19 cellular contexts compared by ENCODE assay signal in the genomic region with DNA sequence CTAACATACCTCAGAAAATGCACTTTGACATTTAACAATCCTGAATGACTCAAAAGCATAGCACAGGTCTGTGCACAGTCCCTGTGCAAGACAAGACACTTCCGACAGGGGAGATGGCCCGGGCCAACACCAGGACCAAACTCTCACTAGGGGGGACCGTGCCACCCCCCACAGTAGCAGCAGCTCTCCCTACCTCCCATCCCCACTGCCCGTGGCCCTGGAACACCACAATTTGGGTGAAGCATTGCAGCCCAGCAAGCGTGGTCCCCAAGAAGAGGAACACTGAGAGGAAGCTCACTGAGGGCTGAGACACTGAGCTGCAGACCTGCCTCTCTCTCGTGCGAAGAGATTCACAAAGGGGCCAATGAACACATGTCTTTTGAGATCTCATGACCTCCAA. TPM values are rescaled to one million over a fixed set of nuclear protein-coding genes. Genes with fewer than 3 reads are reported as not detected.
DNase-seq lines count a peak whose midpoint lies in the region; FAIRE-seq and TF ChIP-seq lines count a peak whose summit lies in the region.
"Had no signal": no experiment of that assay in that cellular context is flagged by ENCODE, and none has a peak within 500 bp of the region (broad histone marks: within the 10 kb centered on the region; RNA-seq: fewer than 3 reads in every experiment).

No MANE protein-coding gene starts in this region.

- no peak overlapping the region for H2AK5ac ChIP-seq in H1 (ENCODE audit: low read depth, low read length)

- H3K27me3 Mint-ChIP-seq in activated naive CD8-positive, alpha-beta T cell treated with anti-CD3 and anti-CD28 coated beads for 36 hours, result peaks cover 16% of the 10 kb centered on the region

- DNase-seq in H1 (ENCODE audit: low read depth in 1 of 2, low spot score in 2 of 2) (no peak), osteoblast (ENCODE audit: insufficient read length, low spot score, missing footprints) (peak; percentile 22), foreskin melanocyte (no peak), GM13976 (ENCODE audit: low spot score) (no peak)
- DNase-seq in activated naive CD8-positive, alpha-beta T cell treated with anti-CD3 and anti-CD28 coated beads for 36 hours, result no peak
- DNase-seq: CD4-positive, CD25-positive, alpha-beta regulatory T cell; CD8-positive, alpha-beta T cell; DMS 273 treated with DMSO at 0.1 percent for 48 hours; DMS79; EL; GDM1; H9 had no signal

- no peak for TF ChIP-seq RAD21 in H1 (IDR thresholded peaks at IDR 0.05 in 1 of 2, conservative IDR thresholded peaks at IDR 0.05 in 1 of 2; ENCODE audit: low read depth in 2 of 2, low read length in 2 of 2)

- TF ChIP-seq POLR2A in H1 (IDR thresholded peaks at IDR 0.05; ENCODE audit: control extremely low read depth in 1 of 2, low read depth in 2 of 2, low read length in 2 of 2), result no peak

- POLR2A ChIA-PET in H1 (lab: Charles Lee; ENCODE audit: partially characterized antibody), result no interaction called here

- no peaks in the 10 kb centered on the region for H3K23me2 ChIP-seq in H1 (ENCODE audit: low read depth, low read length)

- in situ Hi-C loops in GM13976 (cut with MboI; ENCODE audit: low sequenced_read_pairs, unreplicated experiment), result no loop called here

- no peak overlapping the region for H3K18ac ChIP-seq in H1 (ENCODE audit: extremely low read depth, low read length)

- no peak overlapping the region for H3K27ac Mint-ChIP-seq in activated naive CD8-positive, alpha-beta T cell treated with anti-CD3 and anti-CD28 coated beads for 36 hours
- H3K27ac Mint-ChIP-seq: B cell; CD4-positive, CD25-positive, alpha-beta regulatory T cell; CD8-positive, alpha-beta T cell; H9 had no signal

- H2BK12ac ChIP-seq in H1 (ENCODE audit: low read depth, low read length), result peak overlapping the region; percentile 69; the same call in 1 of the 2 replicates

- H3K36me3 ChIP-seq in HUES48 (ENCODE audit: control insufficient read depth, insufficient read depth, low read length) (no peaks in the 10 kb centered on the region), H1 (ENCODE audit: control insufficient read depth in 2 of 4, insufficient read depth in 4 of 4, low read length in 3 of 4) (no peaks in the 10 kb centered on the region), osteoblast (ENCODE audit: insufficient read depth, low read length) (no peaks in the 10 kb centered on the region)
- H3K36me3 ChIP-seq: BLaER1 had no signal

- no peak overlapping the region for H3K23ac ChIP-seq in H1 (ENCODE audit: insufficient read length)

- H2AFZ ChIP-seq in H1 (ENCODE audit: low read length), result no peak overlapping the region
- H2AFZ ChIP-seq in osteoblast (ENCODE audit: low read length), result no peak overlapping the region

- H3K9ac ChIP-seq in HUES48 (ENCODE audit: low read depth, low read length) (0 out of 2 replicates have a peak overlapping the region, but pooled peaks have one; percentile 13), H1 (replicated peaks in 1 of 4; ENCODE audit: extremely low read depth in 1 of 4, low read depth in 3 of 4, low read length in 3 of 4) (no peak overlapping the region)
- H3K9ac ChIP-seq: BLaER1 had no signal

- H3K27ac ChIP-seq in HUES48 (ENCODE audit: low read depth, low read length) (no peak overlapping the region), H1 (ENCODE audit: low read depth, low read length) (no peak overlapping the region), osteoblast (ENCODE audit: low read depth, low read length) (no peak overlapping the region)
- H3K27ac ChIP-seq: BLaER1, C4-2B had no signal

- no peak overlapping the region for H2BK120ac ChIP-seq in H1 (replicated peaks; ENCODE audit: low read depth, low read length)

- no peak overlapping the region for H3K4ac ChIP-seq in H1 (replicated peaks; ENCODE audit: insufficient read length, low read depth, low read length)

- H3K4me3 ChIP-seq in HUES48 (ENCODE audit: low read depth, low read length) (no peak overlapping the region), H1 (ENCODE audit: extremely low read depth in 1 of 4, insufficient read depth in 2 of 4, low read depth in 3 of 4, low read length in 4 of 4) (no peak overlapping the region), osteoblast (ENCODE audit: insufficient read depth, low read length) (no peak overlapping the region)
- H3K4me3 ChIP-seq: BLaER1, GM12878 had no signal

- WGBS in H1 (ENCODE audit: extremely low coverage in 1 of 2, insufficient coverage in 1 of 2, insufficient read length in 1 of 2, insufficient replicate concordance in 2 of 2, low coverage in 1 of 2, low lambda C conversion rate in 2 of 2, missing lambda C conversion rate in 1 of 2), 2 experiments, result 90% methylated on average over 7 of the region's 7 CpGs; no CpG with 5 or more reads in 1 of the 2 experiments

- peaks cover 24% of the 10 kb centered on the region for H3K4me1 ChIP-seq in HUES48 (ENCODE audit: control insufficient read depth, insufficient read depth, low read length)
- H3K4me1 ChIP-seq in H1 (replicated peaks in 1 of 4; ENCODE audit: control insufficient read depth in 3 of 4, insufficient read depth in 4 of 4, low read length in 3 of 4), result peaks cover 0 to 7% (median 6%) of the 10 kb centered on the region in 4 experiments; a peak in 4 of 7 replicates
- no peaks in the 10 kb centered on the region for H3K4me1 ChIP-seq in osteoblast (ENCODE audit: insufficient read depth, low read length)
- H3K4me1 ChIP-seq: BLaER1 had no signal

- no peak overlapping the region for H4K5ac ChIP-seq in H1 (ENCODE audit: insufficient read length, low read depth, low read length)

- H4K8ac ChIP-seq in H1 (ENCODE audit: extremely low read depth, insufficient read depth, low read length), result no peak overlapping the region

- H3K4me1 Mint-ChIP-seq in activated naive CD8-positive, alpha-beta T cell treated with anti-CD3 and anti-CD28 coated beads for 36 hours, result no peaks in the 10 kb centered on the region
- H3K4me1 Mint-ChIP-seq: B cell; CD4-positive, CD25-positive, alpha-beta regulatory T cell had no signal

- H3K14ac ChIP-seq in H1 (ENCODE audit: insufficient read length), result no peak overlapping the region

- H2BK15ac ChIP-seq in H1 (ENCODE audit: low read length), result no peak overlapping the region

- H4K20me1 ChIP-seq in H1 (replicated peaks in 1 of 2; ENCODE audit: control insufficient read depth in 1 of 2, insufficient read depth in 2 of 2, low read length in 2 of 2) (no peaks in the 10 kb centered on the region), osteoblast (ENCODE audit: insufficient read depth, low read length) (no peaks in the 10 kb centered on the region)
- H4K20me1 ChIP-seq: BLaER1 had no signal

- no peaks in the 10 kb centered on the region for H3K9me3 Mint-ChIP-seq in activated naive CD8-positive, alpha-beta T cell treated with anti-CD3 and anti-CD28 coated beads for 36 hours
- H3K9me3 Mint-ChIP-seq: CD4-positive, CD25-positive, alpha-beta regulatory T cell; CD8-positive, alpha-beta T cell had no signal

- CTCF ChIA-PET in H1 (lab: Charles Lee; ENCODE audit: partially characterized antibody), result interaction anchor here (1.0 to 1.2 kb wide), 2 partner anchors 12 to 118 kb away, joined by 3 to 4 read pairs; no protein-coding TSS in a partner anchor

- H2BK20ac ChIP-seq in H1 (ENCODE audit: low read length), result no peak overlapping the region

- H3K79me2 ChIP-seq in H1 (ENCODE audit: control insufficient read depth in 1 of 2, insufficient read depth in 2 of 2, low read length in 2 of 2) (no peaks in the 10 kb centered on the region), osteoblast (ENCODE audit: insufficient read depth, low read length) (no peaks in the 10 kb centered on the region)

- H3K27me3 ChIP-seq in HUES48 (ENCODE audit: control insufficient read depth, insufficient read depth, low read length), result no peaks in the 10 kb centered on the region
- no peaks in the 10 kb centered on the region for H3K27me3 ChIP-seq in H1 (replicated peaks in 1 of 4; ENCODE audit: control insufficient read depth in 3 of 4, extremely low read depth in 1 of 4, insufficient read depth in 3 of 4, low read length in 3 of 4)
- H3K27me3 ChIP-seq in osteoblast (ENCODE audit: insufficient read depth, low read length), result no peaks in the 10 kb centered on the region
- H3K27me3 ChIP-seq: BLaER1 had no signal

- no peak overlapping the region for H4K91ac ChIP-seq in H1 (replicated peaks; ENCODE audit: insufficient read length, low read length)

- H3K36me3 Mint-ChIP-seq in activated naive CD8-positive, alpha-beta T cell treated with anti-CD3 and anti-CD28 coated beads for 36 hours, result no peaks in the 10 kb centered on the region
- H3K36me3 Mint-ChIP-seq: CD4-positive, CD25-positive, alpha-beta regulatory T cell; CD8-positive, alpha-beta T cell had no signal

- H3K9me3 ChIP-seq in HUES48 (ENCODE audit: control insufficient read depth, insufficient read depth, low read length), result no peaks in the 10 kb centered on the region
- peaks cover 0 to 7% of the 10 kb centered on the region in 2 experiments; a peak in 1 of 4 replicates for H3K9me3 ChIP-seq in H1 (ENCODE audit: insufficient read depth in 2 of 2, low read depth in 1 of 2, low read length in 1 of 2)
- H3K9me3 ChIP-seq in osteoblast (ENCODE audit: low read depth, low read length), result no peaks in the 10 kb centered on the region
- H3K9me3 ChIP-seq: BLaER1 had no signal

- no peak for TF ChIP-seq EP300 in H1 (IDR thresholded peaks at IDR 0.05; ENCODE audit: borderline replicate concordance in 1 of 2, low read depth in 2 of 2, low read length in 2 of 2)

- no peak overlapping the region for H3K4me3 Mint-ChIP-seq in activated naive CD8-positive, alpha-beta T cell treated with anti-CD3 and anti-CD28 coated beads for 36 hours
- H3K4me3 Mint-ChIP-seq: B cell; CD4-positive, CD25-positive, alpha-beta regulatory T cell; CD8-positive, alpha-beta T cell; H9 had no signal

- H3K56ac ChIP-seq in H1 (replicated peaks; ENCODE audit: insufficient read length, low read depth, low read length), result no peak overlapping the region

- TF ChIP-seq CTCF in H1 (IDR thresholded peaks at IDR 0.05; ENCODE audit: control extremely low read depth in 1 of 3, insufficient read depth in 1 of 3, low read depth in 1 of 3, low read length in 3 of 3) (no peak), osteoblast (IDR thresholded peaks at IDR 0.05; ENCODE audit: extremely low read depth, low read depth, low read length) (no peak), GM13976 (IDR thresholded peaks at IDR 0.05; ENCODE audit: borderline replicate concordance, control extremely low read depth, extremely low read depth, insufficient read depth, missing control alignments) (no peak)

- no peaks in the 10 kb centered on the region for H3K79me1 ChIP-seq in H1 (ENCODE audit: low read depth, low read length)

- no peak overlapping the region for H3K4me2 ChIP-seq in H1 (ENCODE audit: insufficient read depth in 1 of 2, low read depth in 2 of 2, low read length in 2 of 2)
- H3K4me2 ChIP-seq in osteoblast (ENCODE audit: insufficient read depth, low read length), result no peak overlapping the region
- H3K4me2 ChIP-seq: BLaER1 had no signal

- 0 out of 2 replicates have a peak overlapping the region, but pooled peaks have one; percentile 26 for H2BK5ac ChIP-seq in H1 (ENCODE audit: low read depth, low read length)

- no peak for FAIRE-seq in H1 (lab: Jason Lieb, UNC)
- FAIRE-seq: D721Med, GM12878, GM18507 had no signal

RNA-seq across cellular contexts. Expression of a gene that starts 26.0 kb away (rescaled TPM):
- total RNA-seq in H1 (2021; fragmentation: NEBNext Ultra II Directional; extraction: Animal tissue kit (Norgen Biotek cat#: 25700)), result 3.6 and 4.5 TPM in 2 replicates
- 2.6 and 4.9 TPM in 2 replicates for polyA plus RNA-seq in H1 (2011; rRNA removed)
- polyA plus RNA-seq in H1 (2011; cell fraction: cytosol; rRNA removed), result 3.7 TPM
- polyA plus RNA-seq in H1 (2011; cell fraction: nucleus; rRNA removed), result 5.5 TPM
- polyA plus RNA-seq in H1 (2012, experiment 1 of 2), result 1.3 to 2.3 TPM (median 1.8 TPM) in 4 replicates
- 1.4 TPM for polyA plus RNA-seq in H1 (2012, experiment 2 of 2)
- polyA plus RNA-seq in H1 (2013, experiment 1 of 2), result 1.4 TPM
- 1.5 TPM for polyA plus RNA-seq in H1 (2013, experiment 2 of 2)
- polyA minus RNA-seq in H1 (2011; rRNA and poly(A)+ RNA removed), result 3.4 and 3.5 TPM in 2 replicates
- 4.8 TPM for polyA minus RNA-seq in H1 (2011; cell fraction: cytosol; rRNA and poly(A)+ RNA removed)
- 7.4 TPM for polyA minus RNA-seq in H1 (2011; cell fraction: nucleus; rRNA and poly(A)+ RNA removed)
- total RNA-seq in osteoblast, result 0.36 and 0.88 TPM in 2 replicates
- total RNA-seq in activated naive CD8-positive, alpha-beta T cell treated with anti-CD3 and anti-CD28 coated beads for 36 hours, result under 1 TPM; 0.72 to 0.74 TPM
- total RNA-seq: GM12878 had no signal
